ENCODE assay signal across 1 cellular context in genomic region chr4:8242782-8243556, GRCh38.
TF ChIP-seq lines count a peak whose summit lies in the region.

No MANE protein-coding gene starts in this region.

TF ChIP-seq in HCT116, 20 proteins besides CTCF, POLR2A, EP300 and RAD21:
- TF ChIP-seq SRF (IDR thresholded peaks at IDR 0.05; ENCODE audit: low read depth), result no peak
- no peak for TF ChIP-seq ZNF274 (IDR thresholded peaks at IDR 0.05; ENCODE audit: low read depth, low read length)
- TF ChIP-seq ELF1 (IDR thresholded peaks at IDR 0.05; ENCODE audit: borderline replicate concordance, low read depth), result no peak
- no peak for TF ChIP-seq CBX3 (IDR thresholded peaks at IDR 0.05; ENCODE audit: low read depth)
- TF ChIP-seq CEBPB (IDR thresholded peaks at IDR 0.05; ENCODE audit: low read depth), result no peak
- TF ChIP-seq SIN3A (IDR thresholded peaks at IDR 0.05; ENCODE audit: low read depth), result no peak
- no peak for TF ChIP-seq SP1 (IDR thresholded peaks at IDR 0.05; ENCODE audit: low read depth)
- no peak for TF ChIP-seq EZH2 (IDR thresholded peaks at IDR 0.05)
- no peak for TF ChIP-seq EGR1 (IDR thresholded peaks at IDR 0.05; ENCODE audit: low read depth)
- no peak for TF ChIP-seq REST (IDR thresholded peaks at IDR 0.05; ENCODE audit: low read depth)
TF ChIP-seq in HCT116: peak in this region for 0.
